Comparison of ENCODE assay signal across 29 cellular contexts in the genomic region with DNA sequence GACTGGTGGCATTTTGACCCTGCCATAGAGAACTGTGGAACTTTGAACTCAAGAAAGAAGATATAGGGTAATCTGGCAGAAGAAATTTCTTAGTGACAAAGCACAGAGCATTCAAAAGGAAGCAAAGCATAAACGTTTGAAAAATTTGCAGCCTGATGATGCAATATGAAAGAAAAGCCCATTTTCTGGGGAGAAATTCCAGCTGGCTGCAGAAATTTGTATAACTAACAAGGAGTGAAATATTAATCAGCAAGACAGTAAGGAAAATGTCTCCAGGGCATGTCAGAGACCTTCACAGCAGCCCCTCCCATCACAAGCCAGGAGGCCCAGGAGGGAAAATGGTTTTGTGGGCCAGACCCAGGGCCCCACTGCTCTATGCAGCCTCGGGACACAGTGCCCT.
DNase-seq lines count a peak whose midpoint lies in the region; ATAC-seq, FAIRE-seq and TF ChIP-seq lines count a peak whose summit lies in the region.
"Had no signal": no experiment of that assay in that cellular context is flagged by ENCODE, and none has a peak within 500 bp of the region (broad histone marks: within the 10 kb centered on the region; RNA-seq: fewer than 3 reads in every experiment).

No MANE protein-coding gene starts in this region.

- H3K9me3 ChIP-seq in SK-N-MC (ENCODE audit: low read depth, low read length) = no peaks in the 10 kb centered on the region
- H3K9me3 ChIP-seq in adipocyte (ENCODE audit: control insufficient read depth, low read length) = peaks cover 28% of the 10 kb centered on the region
- H3K9me3 ChIP-seq in H1 (ENCODE audit: insufficient read depth in 2 of 2, low read depth in 1 of 2, low read length in 1 of 2) = no peaks in the 10 kb centered on the region
- H3K9me3 ChIP-seq in mesenchymal stem cell (ENCODE audit: control insufficient read depth, low read length) = peaks cover 22% of the 10 kb centered on the region
- H3K9me3 ChIP-seq: BE2C, BLaER1 had no signal

- H2BK5ac ChIP-seq in H1 (ENCODE audit: low read depth, low read length) (no peak overlapping the region), mesenchymal stem cell (ENCODE audit: low read depth, low read length, poor library complexity, severe bottlenecking) (no peak overlapping the region)

- H3K4me1 ChIP-seq in adipocyte (ENCODE audit: control insufficient read depth, insufficient read depth, low read length) (no peaks in the 10 kb centered on the region), H1 (replicated peaks in 1 of 4; ENCODE audit: control insufficient read depth in 3 of 4, insufficient read depth in 4 of 4, low read length in 3 of 4) (peaks cover 0 to 2% (median 0%) of the 10 kb centered on the region in 4 experiments; a peak in 1 of 7 replicates), mesenchymal stem cell (ENCODE audit: control insufficient read depth, insufficient read depth, low read depth, low read length) (no peaks in the 10 kb centered on the region)
- H3K4me1 ChIP-seq: BE2C, BLaER1 had no signal

- H2AK5ac ChIP-seq in H1 (ENCODE audit: low read depth, low read length) = no peak overlapping the region
- H2AK5ac ChIP-seq in mesenchymal stem cell (ENCODE audit: low read length, severe bottlenecking) = no peak overlapping the region

- TF ChIP-seq EP300 in H1 (IDR thresholded peaks at IDR 0.05; ENCODE audit: borderline replicate concordance in 1 of 2, low read depth in 2 of 2, low read length in 2 of 2) = no peak

- H2BK15ac ChIP-seq in H1 (ENCODE audit: low read length) (no peak overlapping the region), mesenchymal stem cell (ENCODE audit: low read depth, poor library complexity, severe bottlenecking) (no peak overlapping the region)

- DNase-seq in SK-N-MC (ENCODE audit: low read depth, low spot score) (peak; percentile 3), adipocyte (ENCODE audit: low read depth) (peak; percentile 67), H1 (ENCODE audit: low read depth in 1 of 2, low spot score in 2 of 2) (no peak), mesenchymal stem cell (peak; percentile 4), T-helper 2 cell (no peak), NCI-H345 treated with DMSO at 0.1 percent for 48 hours (lab: John Stamatoyannopoulos, UW; ENCODE audit: unreplicated experiment) (no peak)
- no peak for DNase-seq in naive thymus-derived CD8-positive, alpha-beta T cell
- DNase-seq: 8988T; ACHN; BE2C; C1 segment of cervical spinal cord; CD4-positive, alpha-beta memory T cell; CD4-positive, CD25-positive, alpha-beta regulatory T cell; CD8-positive, alpha-beta memory T cell; COR-L47; DMS 273 treated with DMSO at 0.1 percent for 48 hours; DMS153; DMS53; DMS79; DND-41; EL; GDM1 had no signal

- peaks cover 0 to 15% (median 8%) of the 10 kb centered on the region in 9 donors for H3K9me3 Mint-ChIP-seq in naive thymus-derived CD8-positive, alpha-beta T cell

- H3K9ac ChIP-seq in SK-N-MC (ENCODE audit: insufficient read length) (no peak overlapping the region), adipocyte (ENCODE audit: low read length) (no peak overlapping the region), H1 (replicated peaks in 1 of 4; ENCODE audit: extremely low read depth in 1 of 4, low read depth in 3 of 4, low read length in 3 of 4) (no peak overlapping the region), mesenchymal stem cell (ENCODE audit: low read length) (no peak overlapping the region)
- H3K9ac ChIP-seq: BLaER1 had no signal

- H2BK120ac ChIP-seq in H1 (replicated peaks; ENCODE audit: low read depth, low read length) (no peak overlapping the region), mesenchymal stem cell (ENCODE audit: low read depth, low read length) (no peak overlapping the region)

- H3K27me3 ChIP-seq in adipocyte (replicated peaks; ENCODE audit: control insufficient read depth, insufficient read depth, low read length) (no peaks in the 10 kb centered on the region), H1 (replicated peaks in 1 of 4; ENCODE audit: control insufficient read depth in 3 of 4, extremely low read depth in 1 of 4, insufficient read depth in 3 of 4, low read length in 3 of 4) (no peaks in the 10 kb centered on the region), mesenchymal stem cell (ENCODE audit: control insufficient read depth in 1 of 2, insufficient read depth in 1 of 2, low read length in 2 of 2) (no peaks in the 10 kb centered on the region)
- H3K27me3 ChIP-seq: BE2C, BLaER1 had no signal

- H3K4ac ChIP-seq in H1 (replicated peaks; ENCODE audit: insufficient read length, low read depth, low read length) (no peak overlapping the region), mesenchymal stem cell (ENCODE audit: low read depth in 1 of 2, low read length in 2 of 2) (no peak overlapping the region)

- POLR2A ChIA-PET in H1 (lab: Charles Lee; ENCODE audit: partially characterized antibody) = no interaction called here
- POLR2A ChIA-PET in naive thymus-derived CD8-positive, alpha-beta T cell (lab: Charles Lee) = interaction anchor here (0.8 kb wide), 1 partner anchor 9 kb away, joined by 3 read pairs; no protein-coding TSS in a partner anchor

- no peak for FAIRE-seq in H1 (lab: Jason Lieb, UNC)
- FAIRE-seq: A204.1, GM12878, GM12892, GM18507 had no signal

- no peak for TF ChIP-seq POLR2A in H1 (IDR thresholded peaks at IDR 0.05; ENCODE audit: control extremely low read depth in 1 of 2, low read depth in 2 of 2, low read length in 2 of 2)

- 75% methylated on average over 1 of the region's 2 CpGs; no CpG with 5 or more reads in 1 of the 2 experiments for WGBS in H1 (ENCODE audit: extremely low coverage in 1 of 2, insufficient coverage in 1 of 2, insufficient read length in 1 of 2, insufficient replicate concordance in 2 of 2, low coverage in 1 of 2, low lambda C conversion rate in 2 of 2, missing lambda C conversion rate in 1 of 2), 2 experiments
- 20% methylated on average over 2 of the region's 2 CpGs for WGBS in mesenchymal stem cell

- H3K4me2 ChIP-seq in H1 (ENCODE audit: insufficient read depth in 1 of 2, low read depth in 2 of 2, low read length in 2 of 2) (no peak overlapping the region), mesenchymal stem cell (ENCODE audit: low read length, poor library complexity, severe bottlenecking) (no peak overlapping the region)
- H3K4me2 ChIP-seq: BLaER1 had no signal

- H4K91ac ChIP-seq in H1 (replicated peaks; ENCODE audit: insufficient read length, low read length) (no peak overlapping the region), mesenchymal stem cell (ENCODE audit: low read length) (no peak overlapping the region)

- no peak overlapping the region for H3K14ac ChIP-seq in H1 (ENCODE audit: insufficient read length)
- H3K14ac ChIP-seq in mesenchymal stem cell (ENCODE audit: low read length in 2 of 2) = no peak overlapping the region

- no peak overlapping the region for H3K56ac ChIP-seq in H1 (replicated peaks; ENCODE audit: insufficient read length, low read depth, low read length)

- H3K23ac ChIP-seq in H1 (ENCODE audit: insufficient read length) (no peak overlapping the region), mesenchymal stem cell (ENCODE audit: low read length in 2 of 2) (no peak overlapping the region)

- no peak overlapping the region for H4K5ac ChIP-seq in H1 (ENCODE audit: insufficient read length, low read depth, low read length)

- no peaks in the 10 kb centered on the region for H3K23me2 ChIP-seq in H1 (ENCODE audit: low read depth, low read length)

- H3K27ac ChIP-seq in SK-N-MC (no peak overlapping the region), H1 (ENCODE audit: low read depth, low read length) (no peak overlapping the region), mesenchymal stem cell (ENCODE audit: low read length, poor library complexity, severe bottlenecking) (no peak overlapping the region)
- H3K27ac ChIP-seq: BLaER1 had no signal

- ATAC-seq in naive thymus-derived CD8-positive, alpha-beta T cell = no peak
- ATAC-seq in GM21786 (IDR thresholded peaks at IDR 0.05; ENCODE audit: unreplicated experiment) = no peak
- ATAC-seq: GM12878 had no signal

- CTCF ChIA-PET in H1 (lab: Charles Lee; ENCODE audit: partially characterized antibody) = no interaction called here

- H2BK20ac ChIP-seq in H1 (ENCODE audit: low read length) = no peak overlapping the region

- no peaks in the 10 kb centered on the region for H3K4me1 Mint-ChIP-seq in naive thymus-derived CD8-positive, alpha-beta T cell
- H3K4me1 Mint-ChIP-seq: CD14-positive monocyte; CD4-positive, alpha-beta memory T cell; CD8-positive, alpha-beta memory T cell had no signal

- no peak overlapping the region for H3K27ac Mint-ChIP-seq in naive thymus-derived CD8-positive, alpha-beta T cell
- H3K27ac Mint-ChIP-seq: CD14-positive monocyte; CD4-positive, alpha-beta memory T cell; CD4-positive, CD25-positive, alpha-beta regulatory T cell; CD8-positive, alpha-beta memory T cell had no signal

- H4K8ac ChIP-seq in H1 (ENCODE audit: extremely low read depth, insufficient read depth, low read length) (no peak overlapping the region), mesenchymal stem cell (ENCODE audit: low read length) (no peak overlapping the region)

- H3K4me3 Mint-ChIP-seq in naive thymus-derived CD8-positive, alpha-beta T cell = no peak overlapping the region
- H3K4me3 Mint-ChIP-seq: CD14-positive monocyte; CD4-positive, alpha-beta memory T cell; CD4-positive, CD25-positive, alpha-beta regulatory T cell; CD8-positive, alpha-beta memory T cell had no signal

- H3K36me3 Mint-ChIP-seq in naive thymus-derived CD8-positive, alpha-beta T cell = peaks cover 0 to 19% (median 3%) of the 10 kb centered on the region in 3 donors
- H3K36me3 Mint-ChIP-seq: CD14-positive monocyte; CD4-positive, alpha-beta memory T cell; CD4-positive, CD25-positive, alpha-beta regulatory T cell had no signal

- H3K79me1 ChIP-seq in H1 (ENCODE audit: low read depth, low read length) = no peaks in the 10 kb centered on the region
- H3K79me1 ChIP-seq in mesenchymal stem cell (replicated peaks; ENCODE audit: low read length, poor library complexity, severe bottlenecking) = no peaks in the 10 kb centered on the region

- H3K36me3 ChIP-seq in SK-N-MC (ENCODE audit: insufficient read depth, low read length) = no peaks in the 10 kb centered on the region
- H3K36me3 ChIP-seq in adipocyte (ENCODE audit: control insufficient read depth, insufficient read depth, low read length, severe bottlenecking) = no peaks in the 10 kb centered on the region
- H3K36me3 ChIP-seq in H1 (ENCODE audit: control insufficient read depth in 2 of 4, insufficient read depth in 4 of 4, low read length in 3 of 4) = no peaks in the 10 kb centered on the region
- H3K36me3 ChIP-seq in mesenchymal stem cell (ENCODE audit: control insufficient read depth in 1 of 2, insufficient read depth in 2 of 2, low read depth in 1 of 2, low read length in 2 of 2) = no peaks in the 10 kb centered on the region
- H3K36me3 ChIP-seq: BE2C, BLaER1 had no signal

- H2BK12ac ChIP-seq in H1 (ENCODE audit: low read depth, low read length) = no peak overlapping the region
- no peak overlapping the region for H2BK12ac ChIP-seq in mesenchymal stem cell (ENCODE audit: low read length in 2 of 2)

- H3K4me3 ChIP-seq in SK-N-MC (no peak overlapping the region), adipocyte (ENCODE audit: low read length) (no peak overlapping the region), H1 (ENCODE audit: extremely low read depth in 1 of 4, insufficient read depth in 2 of 4, low read depth in 3 of 4, low read length in 4 of 4) (no peak overlapping the region), mesenchymal stem cell (ENCODE audit: insufficient read depth in 1 of 2, low read depth in 1 of 2, low read length in 2 of 2) (no peak overlapping the region)
- H3K4me3 ChIP-seq: BLaER1, GM12878 had no signal

- no peak overlapping the region for H2AFZ ChIP-seq in H1 (ENCODE audit: low read length)
- H2AFZ ChIP-seq in mesenchymal stem cell (ENCODE audit: low read depth, low read length) = no peak overlapping the region

- no peak for TF ChIP-seq RAD21 in H1 (IDR thresholded peaks at IDR 0.05 in 1 of 2, conservative IDR thresholded peaks at IDR 0.05 in 1 of 2; ENCODE audit: low read depth in 2 of 2, low read length in 2 of 2)

- no peak for TF ChIP-seq CTCF in H1 (IDR thresholded peaks at IDR 0.05; ENCODE audit: control extremely low read depth in 1 of 3, insufficient read depth in 1 of 3, low read depth in 1 of 3, low read length in 3 of 3)

- H4K20me1 ChIP-seq in H1 (replicated peaks in 1 of 2; ENCODE audit: control insufficient read depth in 1 of 2, insufficient read depth in 2 of 2, low read length in 2 of 2) = no peaks in the 10 kb centered on the region
- H4K20me1 ChIP-seq: BLaER1 had no signal

- H3K27me3 Mint-ChIP-seq in naive thymus-derived CD8-positive, alpha-beta T cell = peaks cover 0 to 19% (median 13%) of the 10 kb centered on the region in 5 donors

- H3K18ac ChIP-seq in H1 (ENCODE audit: extremely low read depth, low read length) (no peak overlapping the region), mesenchymal stem cell (ENCODE audit: low read depth in 1 of 2, low read length in 2 of 2) (no peak overlapping the region)

- no peaks in the 10 kb centered on the region for H3K79me2 ChIP-seq in H1 (ENCODE audit: control insufficient read depth in 1 of 2, insufficient read depth in 2 of 2, low read length in 2 of 2)

Comparison
In these comparisons a context has a peak if more than half of its experiments do, and no peak if none do; other contexts are left out.
1. DNase-seq: peak in SK-N-MC (single experiment), adipocyte (single experiment) and mesenchymal stem cell (single experiment); none in H1 (0 of 2), T-helper 2 cell (0 of 5), NCI-H345 treated with DMSO at 0.1 percent for 48 hours (single experiment) and naive thymus-derived CD8-positive, alpha-beta T cell (0 of 10).